In genomic region chr4:184762100-184762499, GRCh38 we compare ENCODE assay signal across 9 cellular contexts. TPM values are rescaled to one million over a fixed set of nuclear protein-coding genes. Genes with fewer than 3 reads are reported as not detected.
A peak's percentile ranks its signal among the peaks of the same experiment; 100 is the strongest.
DNase-seq lines count a peak whose midpoint lies in the region; ATAC-seq, FAIRE-seq and TF ChIP-seq lines count a peak whose summit lies in the region.
"Had no signal": no experiment of that assay in that cellular context is flagged by ENCODE, and none has a peak within 500 bp of the region (broad histone marks: within the 10 kb centered on the region; RNA-seq: fewer than 3 reads in every experiment).

No MANE protein-coding gene starts in this region.

- TF ChIP-seq POLR2A in GM12891 (IDR thresholded peaks at IDR 0.05; ENCODE audit: low read depth, low read length) (peak; percentile 62), GM12892 (IDR thresholded peaks at IDR 0.05; ENCODE audit: low read depth, low read length) (no peak)

- H3K4me3 ChIP-seq in lung, result no peak overlapping the region

- FAIRE-seq in GM12891 (lab: Jason Lieb, UNC) (peak; percentile 89), GM12892 (lab: Jason Lieb, UNC) (no peak)

- peaks cover 0 to 1% of the 10 kb centered on the region in 2 donors for H3K4me1 ChIP-seq in lung (ENCODE audit: control insufficient read depth in 2 of 2, insufficient read depth in 2 of 2, low read length in 2 of 2)

- ATAC-seq in GM21737 (IDR thresholded peaks at IDR 0.05; ENCODE audit: unreplicated experiment), result peak; percentile 83
- ATAC-seq in T-cell (replicated peaks in 1 of 4), result peak; percentile 93 to 97 (median 95)
- ATAC-seq in lung (ENCODE audit: insufficient read depth, low FRiP score), result no peak

- peaks cover 41% of the 10 kb centered on the region for H3K36me3 Mint-ChIP-seq in T-cell

- peaks cover 17 to 22% (median 19%) of the 10 kb centered on the region in 3 donors for H3K4me1 Mint-ChIP-seq in T-cell
- H3K4me1 Mint-ChIP-seq: mesothelial cell of epicardium had no signal

- CTCF ChIA-PET in T-cell (lab: Charles Lee), result interaction anchor here (0.6 to 2.0 kb wide), 4 partner anchors 17 to 498 kb away, joined by 3 to 6 read pairs (median 5); no protein-coding TSS in a partner anchor

- H3K4me3 Mint-ChIP-seq in T-cell, result peak overlapping the region; percentile 50 to 76 (median 70)
- H3K4me3 Mint-ChIP-seq: mesothelial cell of epicardium had no signal

- peak; percentile 41 for TF ChIP-seq CTCF in lung (IDR thresholded peaks at IDR 0.05; ENCODE audit: control extremely low read depth, extremely low read depth)

- DNase-seq in GM12891 (ENCODE audit: insufficient read length, low spot score), result peak; percentile 49
- DNase-seq in T-cell, result peak in 21 of 34 experiments; percentile 4 to 56 (median 21)
- no peak for DNase-seq in lung (ENCODE audit: low spot score)
- DNase-seq in GM12892 (ENCODE audit: insufficient read length), result no peak
- DNase-seq in SHP77 treated with DMSO at 0.1 percent for 48 hours (lab: John Stamatoyannopoulos, UW), result no peak
- DNase-seq in H4 (ENCODE audit: low spot score), result no peak
- no peak for DNase-seq in RPMI8226

- H3K27me3 Mint-ChIP-seq in T-cell, result no peaks in the 10 kb centered on the region

- no peaks in the 10 kb centered on the region for H3K9me3 ChIP-seq in lung (ENCODE audit: control insufficient read depth in 2 of 2, insufficient read depth in 1 of 2, low read length in 1 of 2)

- no peaks in the 10 kb centered on the region for H3K27me3 ChIP-seq in lung (ENCODE audit: control insufficient read depth, insufficient read depth)

- H3K27ac Mint-ChIP-seq in T-cell, result peak overlapping the region; percentile 91 to 94
- H3K27ac Mint-ChIP-seq: mesothelial cell of epicardium had no signal

- peaks cover 43 to 50% of the 10 kb centered on the region in 2 donors for H3K36me3 ChIP-seq in lung (ENCODE audit: control insufficient read depth in 2 of 2, insufficient read depth in 2 of 2, low read length in 2 of 2)

- no peaks in the 10 kb centered on the region for H3K9me3 Mint-ChIP-seq in T-cell

- WGBS in lung, 2 donors, result 80% methylated on average over 5 of the region's 5 CpGs

- POLR2A ChIA-PET in T-cell (lab: Charles Lee), result interaction anchor here in 1 of 2 donors (1.0 kb wide), 1 partner anchor 28 kb away, joined by 3 read pairs; the partner anchor contains the start of gene CENPU

- H3K27ac ChIP-seq in lung (ENCODE audit: low read depth in 1 of 2, low read length in 1 of 2), result no peak overlapping the region

TF ChIP-seq in GM12891, 5 proteins besides CTCF, POLR2A, EP300 and RAD21:
- TF ChIP-seq PAX5 (IDR thresholded peaks at IDR 0.05; ENCODE audit: insufficient read depth, low read length, severe bottlenecking), result no peak
- TF ChIP-seq SPI1 (IDR thresholded peaks at IDR 0.05; ENCODE audit: low read depth, low read length), result 0 out of 2 replicates have a peak, but pooled peaks have one; percentile 22

RNA-seq across cellular contexts. Expression of gene CENPU, which starts 28.2 kb away (rescaled TPM):
- polyA plus RNA-seq in GM12891 (2012; ENCODE audit: low read depth, missing spikeins), result 29.7 TPM
- total RNA-seq in T-cell, result 1 to 10 TPM; 1.5 to 7.8 (median 3.0) TPM
- total RNA-seq in lung, result 1 to 10 TPM; 3.6 to 8.6 TPM
- polyA plus RNA-seq in lung, result 10 to 100 TPM in 1 of 2 donors, 1 to 10 TPM in 1; 2.1 to 11.7 TPM
- polyA plus RNA-seq in GM12892 (2012; ENCODE audit: missing spikeins), result 31.7 TPM
- 32.1 and 42.5 TPM in 2 replicates for total RNA-seq in H4 (2014; rRNA removed; shearing (Covaris generic))

Comparison
In these comparisons a context has a peak if more than half of its experiments do, and no peak if none do; other contexts are left out.
1. DNase-seq: peak in GM12891 (single experiment) and T-cell (21 of 34); none in lung (single experiment), GM12892 (single experiment), SHP77 treated with DMSO at 0.1 percent for 48 hours (single experiment), H4 (single experiment) and RPMI8226 (single experiment).